In genomic region chr2:241592126-241592845, GRCh38 we compare ENCODE assay signal across 22 cellular contexts. TPM values are rescaled to one million over a fixed set of nuclear protein-coding genes. Genes with fewer than 3 reads are reported as not detected.
"Had no signal": no experiment of that assay in that cellular context is flagged by ENCODE, and none has a peak within 500 bp of the region (broad histone marks: within the 10 kb centered on the region; RNA-seq: fewer than 3 reads in every experiment).

No MANE protein-coding gene starts in this region.

- H3K9me3 Mint-ChIP-seq: natural killer cell treated with Interleukin-12 subunit alpha and Interleukin-12 subunit beta and Interleukin-15 and Interleukin-18, amount 100 ng/mL, for 72 hours had no signal

- DNase-seq: activated CD4-positive, alpha-beta memory T cell treated with anti-CD3 and anti-CD28 coated beads for 36 hours; activated CD4-positive, alpha-beta T cell treated with anti-CD3 and anti-CD28 coated beads for 48 hours; activated CD4-positive, CD25-positive, alpha-beta regulatory T cell; activated naive CD4-positive, alpha-beta T cell treated with anti-CD3 and anti-CD28 coated beads for 36 hours; activated naive CD8-positive, alpha-beta T cell treated with anti-CD3 and anti-CD28 coated beads, Interleukin-2, amount 50 U/mL, for 24 hours; activated T-cell treated with anti-CD3 and anti-CD28 coated beads, Interleukin-2, amount 50 U/mL, for 48 hours; body of pancreas; dermis blood vessel endothelial cell; effector CD8-positive, alpha-beta T cell; foreskin melanocyte; kidney; mammary epithelial cell; nucleus accumbens; stimulated activated CD4-positive, alpha-beta T cell treated with anti-CD3 and anti-CD28 coated beads, Interleukin-4, amount 100 ng/mL, for 4 hours; stimulated activated naive CD8-positive, alpha-beta T cell treated with anti-CD3 and anti-CD28 coated beads, Interleukin-15, Interleukin-2, amounts not matched to agents 100 U/mL and 50 U/mL, for 24 hours; T1000 had no signal

- H3K4me1 ChIP-seq: body of pancreas had no signal

- H3K4me1 Mint-ChIP-seq: activated naive CD8-positive, alpha-beta T cell treated with anti-CD3 and anti-CD28 coated beads, Interleukin-2, amount 50 U/mL, for 24 hours; mesothelial cell of epicardium had no signal

- H3K27me3 ChIP-seq: body of pancreas, cardiac muscle cell had no signal

- H3K4me3 ChIP-seq: body of pancreas, cardiac muscle cell had no signal

- H3K27ac Mint-ChIP-seq: activated CD4-positive, alpha-beta memory T cell treated with anti-CD3 and anti-CD28 coated beads for 36 hours; activated naive CD4-positive, alpha-beta T cell treated with anti-CD3 and anti-CD28 coated beads for 36 hours; activated naive CD8-positive, alpha-beta T cell treated with anti-CD3 and anti-CD28 coated beads, Interleukin-2, amount 50 U/mL, for 24 hours; mesothelial cell of epicardium; natural killer cell treated with Interleukin-12 subunit alpha and Interleukin-12 subunit beta and Interleukin-15 and Interleukin-18, amount 100 ng/mL, for 72 hours; T-helper 1 cell treated with Interleukin-12 subunit alpha and Interleukin-12 subunit beta and Interleukin-4 antibody, amounts not matched to agents 30 μg/mL and 1 μg/mL, for 36 hours had no signal

- H3K4me3 Mint-ChIP-seq: activated CD4-positive, alpha-beta memory T cell treated with anti-CD3 and anti-CD28 coated beads for 36 hours; activated naive CD4-positive, alpha-beta T cell treated with anti-CD3 and anti-CD28 coated beads for 36 hours; activated naive CD8-positive, alpha-beta T cell treated with anti-CD3 and anti-CD28 coated beads, Interleukin-2, amount 50 U/mL, for 24 hours; mesothelial cell of epicardium; natural killer cell treated with Interleukin-12 subunit alpha and Interleukin-12 subunit beta and Interleukin-15 and Interleukin-18, amount 100 ng/mL, for 72 hours; T-helper 1 cell treated with Interleukin-12 subunit alpha and Interleukin-12 subunit beta and Interleukin-4 antibody, amounts not matched to agents 30 μg/mL and 1 μg/mL, for 36 hours had no signal

- H3K27me3 Mint-ChIP-seq: activated CD4-positive, alpha-beta memory T cell treated with anti-CD3 and anti-CD28 coated beads for 36 hours; activated naive CD8-positive, alpha-beta T cell treated with anti-CD3 and anti-CD28 coated beads, Interleukin-2, amount 50 U/mL, for 24 hours; natural killer cell treated with Interleukin-12 subunit alpha and Interleukin-12 subunit beta and Interleukin-15 and Interleukin-18, amount 100 ng/mL, for 72 hours had no signal

- ATAC-seq: activated naive CD8-positive, alpha-beta T cell treated with anti-CD3 and anti-CD28 coated beads, Interleukin-2, amount 50 U/mL, for 24 hours; body of pancreas; esophagus mucosa; left lobe of liver; stimulated activated naive CD8-positive, alpha-beta T cell treated with anti-CD3 and anti-CD28 coated beads, Interleukin-15, Interleukin-2, amounts not matched to agents 100 U/mL and 50 U/mL, for 24 hours had no signal

- H3K36me3 ChIP-seq: cardiac muscle cell had no signal

- H3K27ac ChIP-seq: body of pancreas, cardiac muscle cell had no signal

RNA-seq across cellular contexts. Expression of gene BOK, which starts 33.7 kb away (rescaled TPM):
- total RNA-seq: activated naive CD4-positive, alpha-beta T cell treated with anti-CD3 and anti-CD28 coated beads for 36 hours had no signal
